In genomic region chr13:112941349-112941748, GRCh38 we compare ENCODE assay signal across 19 cellular contexts.
"Had no signal": no experiment of that assay in that cellular context is flagged by ENCODE, and none has a peak within 500 bp of the region (broad histone marks: within the 10 kb centered on the region; RNA-seq: fewer than 3 reads in every experiment).

No MANE protein-coding gene starts in this region.

- H3K27ac Mint-ChIP-seq: dendritic cell treated with granulocyte-macrophage colony-stimulating factor and Interleukin-4, amounts not matched to agents 40 ng/mL and 50 ng/mL, for 4 days; immature natural killer cell; memory B cell; natural killer cell treated with Interleukin-12 subunit alpha and Interleukin-12 subunit beta and Interleukin-15 and Interleukin-18, amount 100 ng/mL, for 72 hours; neural progenitor cell; progenitor cell of endocrine pancreas had no signal

- H3K27me3 Mint-ChIP-seq: progenitor cell of endocrine pancreas had no signal

- H3K9me3 Mint-ChIP-seq: dendritic cell treated with granulocyte-macrophage colony-stimulating factor and Interleukin-4, amounts not matched to agents 40 ng/mL and 50 ng/mL, for 4 days; immature natural killer cell; natural killer cell treated with Interleukin-12 subunit alpha and Interleukin-12 subunit beta and Interleukin-15 and Interleukin-18, amount 100 ng/mL, for 72 hours; neural progenitor cell had no signal

- H3K36me3 Mint-ChIP-seq: immature natural killer cell; memory B cell; natural killer cell treated with Interleukin-12 subunit alpha and Interleukin-12 subunit beta and Interleukin-15 and Interleukin-18, amount 100 ng/mL, for 72 hours; neural progenitor cell had no signal

- H3K4me3 Mint-ChIP-seq: dendritic cell treated with granulocyte-macrophage colony-stimulating factor and Interleukin-4, amounts not matched to agents 40 ng/mL and 50 ng/mL, for 4 days; immature natural killer cell; memory B cell; natural killer cell treated with Interleukin-12 subunit alpha and Interleukin-12 subunit beta and Interleukin-15 and Interleukin-18, amount 100 ng/mL, for 72 hours; neural progenitor cell had no signal

- DNase-seq: esophagus squamous epithelium; foreskin fibroblast; immature natural killer cell; kidney; left cardiac atrium; left ventricle myocardium inferior; lower lobe of right lung; pancreas; right cardiac atrium; small intestine; stimulated activated CD4-positive, alpha-beta T cell treated with anti-CD3 and anti-CD28 coated beads, Interleukin-2, amount 100 ng/mL, for 48 hours; stimulated activated naive CD4-positive, alpha-beta T cell treated with Interleukin-2 at 50 U/mL for 16 hours; thyroid gland; upper lobe of right lung had no signal
